27 cellular contexts compared by ENCODE assay signal in the genomic region with DNA sequence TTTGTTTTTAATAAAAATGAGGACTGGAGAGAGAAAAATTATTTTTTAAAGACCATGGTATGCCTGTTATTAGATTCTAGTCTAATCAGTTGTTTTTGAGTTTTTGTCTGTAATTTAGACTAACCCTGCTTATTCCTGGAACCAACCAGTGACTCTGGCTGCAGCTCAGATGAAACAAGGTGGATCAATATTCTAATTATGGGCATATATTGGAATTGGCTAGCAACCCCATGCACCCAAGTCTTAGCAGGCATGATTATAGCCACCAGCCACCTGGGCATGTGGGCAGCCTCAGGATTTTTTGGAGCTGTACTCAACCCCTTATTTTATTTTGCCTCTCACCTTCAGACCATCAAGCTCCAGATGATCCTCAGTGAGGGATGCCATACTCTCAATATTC. TPM values are rescaled to one million over a fixed set of nuclear protein-coding genes. Genes with fewer than 3 reads are reported as not detected.
"Had no signal": no experiment of that assay in that cellular context is flagged by ENCODE, and none has a peak within 500 bp of the region (broad histone marks: within the 10 kb centered on the region; RNA-seq: fewer than 3 reads in every experiment).

No MANE protein-coding gene starts in this region.

- H3K4me3 ChIP-seq: stomach, suprapubic skin, testis, thoracic aorta, thyroid gland, tibial artery, tibial nerve, transverse colon, upper lobe of left lung, upper lobe of right lung, uterus, vagina had no signal

- FAIRE-seq: urothelium cell line had no signal

- DNase-seq: stimulated activated CD4-positive, alpha-beta T cell treated with anti-CD3 and anti-CD28 coated beads, Interleukin-2, amount 100 ng/mL, for 48 hours; stimulated activated CD4-positive, alpha-beta T cell treated with anti-CD3 and anti-CD28 coated beads, Interleukin-4, amount 100 ng/mL, for 1 hour; stimulated activated CD4-positive, alpha-beta T cell treated with anti-CD3 and anti-CD28 coated beads, Interleukin-4, amount 100 ng/mL, for 24 hours; stimulated activated CD4-positive, alpha-beta T cell treated with anti-CD3 and anti-CD28 coated beads, Interleukin-4, amount 100 ng/mL, for 4 hours; stimulated activated CD8-positive, alpha-beta memory T cell treated with anti-CD3 and anti-CD28 coated beads, Interleukin-4, amount 100 ng/mL, for 48 hours; stimulated activated naive B cell treated with anti-CD40 and anti-IgM and Interleukin-4, amounts not matched to agents 10 μg/mL and 1 μg/mL and 100 μg/mL, for 72 hours; stimulated activated naive CD4-positive, alpha-beta T cell; stimulated activated naive CD4-positive, alpha-beta T cell treated with Interleukin-2 at 50 U/mL for 16 hours; stimulated activated naive CD8-positive, alpha-beta T cell treated with anti-CD3 and anti-CD28 coated beads, Interleukin-15, amount 100 ng/mL, for 72 hours; stimulated activated naive CD8-positive, alpha-beta T cell treated with anti-CD3 and anti-CD28 coated beads, Interleukin-15, Interleukin-2, amounts not matched to agents 100 U/mL and 50 U/mL, for 24 hours; stomach; substantia nigra; testis; thyroid gland; tibial artery; transverse colon; trophoblast cell; upper lobe of left lung; upper lobe of right lung; uterus had no signal

- ATAC-seq: stimulated activated effector memory CD8-positive, alpha-beta T cell treated with anti-CD3 and anti-CD28 coated beads, Interleukin-12 subunit alpha, Interleukin-12 subunit beta, amount 100 ng/mL, for 72 hours; stimulated activated memory B cell treated with anti-CD40 and anti-IgM and Interleukin-4, amounts not matched to agents 10 μg/mL and 1 μg/mL and 100 μg/mL, for 72 hours; stimulated activated naive B cell treated with anti-CD40 and anti-IgM and Interleukin-4, amounts not matched to agents 10 μg/mL and 1 μg/mL and 100 μg/mL, for 72 hours; stimulated activated naive CD8-positive, alpha-beta T cell treated with anti-CD3 and anti-CD28 coated beads, Interleukin-15, amount 100 ng/mL, for 72 hours; stimulated activated naive CD8-positive, alpha-beta T cell treated with anti-CD3 and anti-CD28 coated beads, Interleukin-15, Interleukin-2, amounts not matched to agents 100 U/mL and 50 U/mL, for 24 hours; upper lobe of right lung had no signal

- H3K27me3 ChIP-seq: suprapubic skin, testis, thyroid gland, tibial nerve, transverse colon, upper lobe of left lung, uterus, vagina had no signal

- H3K36me3 ChIP-seq: stomach, suprapubic skin, thoracic aorta, thyroid gland, tibial artery, tibial nerve, transverse colon, upper lobe of left lung, upper lobe of right lung, uterus, vagina had no signal

- H3K27ac ChIP-seq: stomach, suprapubic skin, testis, thoracic aorta, thyroid gland, tibial artery, tibial nerve, transverse colon, upper lobe of left lung, upper lobe of right lung, uterus, vagina had no signal

- H3K4me1 ChIP-seq: stomach, suprapubic skin, testis, tibial artery, tibial nerve, transverse colon, upper lobe of right lung, uterus, vagina had no signal

- H3K9me3 ChIP-seq: stomach, suprapubic skin, testis, thoracic aorta, thyroid gland, tibial artery, tibial nerve, transverse colon, upper lobe of left lung, upper lobe of right lung, uterus, vagina had no signal

RNA-seq across cellular contexts. Expression of a gene that starts 21.6 kb away (rescaled TPM):
- total RNA-seq: thyroid gland, upper lobe of right lung had no signal
